ENCODE assay signal across 9 cellular contexts in the genomic region with DNA sequence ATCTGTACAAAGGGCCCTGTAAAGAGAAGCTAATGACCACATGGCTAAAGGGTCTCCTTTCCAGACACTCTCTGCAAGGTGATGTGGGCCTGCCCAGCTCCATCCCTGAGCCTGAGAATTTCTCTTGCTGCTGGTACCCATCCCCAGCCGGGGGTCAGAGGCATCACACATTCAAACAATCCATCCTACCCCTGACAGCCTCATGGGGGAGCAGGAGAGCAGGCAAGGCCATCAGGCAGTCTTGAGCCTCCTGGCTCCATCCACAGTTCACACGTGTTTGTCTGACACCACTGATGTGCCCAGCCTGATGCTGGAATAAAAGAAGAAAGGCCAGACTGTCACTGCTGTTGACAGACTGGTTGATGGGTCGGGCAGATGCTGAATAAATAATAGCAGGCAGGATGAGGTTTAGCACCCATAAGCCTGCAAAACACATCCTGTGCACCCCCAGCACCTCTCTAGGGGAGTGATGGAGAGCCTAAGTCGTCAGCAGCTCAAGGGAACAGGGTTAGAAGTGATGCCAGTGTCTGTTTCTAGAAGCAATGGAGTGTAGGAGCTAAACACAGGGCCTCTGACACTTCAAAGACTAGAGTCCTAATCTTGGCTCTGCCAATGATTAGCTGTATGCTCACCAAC. TPM values are rescaled to one million over a fixed set of nuclear protein-coding genes. Genes with fewer than 3 reads are reported as not detected.
A peak's percentile ranks its signal among the peaks of the same experiment; 100 is the strongest.
DNase-seq lines count a peak whose midpoint lies in the region; FAIRE-seq and TF ChIP-seq lines count a peak whose summit lies in the region.
"Had no signal": no experiment of that assay in that cellular context is flagged by ENCODE, and none has a peak within 500 bp of the region (broad histone marks: within the 10 kb centered on the region; RNA-seq: fewer than 3 reads in every experiment).

No MANE protein-coding gene starts in this region.

- H3K9me3 Mint-ChIP-seq in astrocyte (ENCODE audit: unreplicated experiment), result peaks cover 2% of the 10 kb centered on the region

- no peaks in the 10 kb centered on the region for H3K79me2 ChIP-seq in astrocyte (ENCODE audit: insufficient read depth, low read length)

- H3K9ac ChIP-seq in astrocyte (ENCODE audit: low read length), result no peak overlapping the region

- H4K20me1 ChIP-seq in astrocyte (ENCODE audit: insufficient read depth, low read length), result peaks cover 5% of the 10 kb centered on the region

- no peak overlapping the region for H3K4me2 ChIP-seq in astrocyte (ENCODE audit: low read length)

- no peak overlapping the region for H3K27ac ChIP-seq in astrocyte (ENCODE audit: low read depth, low read length)
- no peak overlapping the region for H3K27ac ChIP-seq in iPS DF 6.9 (ENCODE audit: low read length)
- H3K27ac ChIP-seq in coronary artery, result no peak overlapping the region

- peaks cover 4% of the 10 kb centered on the region for H3K4me1 Mint-ChIP-seq in astrocyte (ENCODE audit: low read depth, unreplicated experiment)

- TF ChIP-seq CTCF in astrocyte (IDR thresholded peaks at IDR 0.05; ENCODE audit: insufficient read depth, low read depth, low read length) (peak; percentile 40), coronary artery (IDR thresholded peaks at IDR 0.05) (no peak)

- DNase-seq in C1 segment of cervical spinal cord (lab: John Stamatoyannopoulos, UW) (peak in 10 of 14 donors; percentile 8 to 60 (median 37)), GM19240 (ENCODE audit: insufficient read length, low spot score) (peak; percentile 34), NCI-H82 treated with DMSO at 0.1 percent for 48 hours (lab: John Stamatoyannopoulos, UW; ENCODE audit: unreplicated experiment) (peak; percentile 1), astrocyte (ENCODE audit: low read depth) (no peak), iPS DF 6.9 (ENCODE audit: low read depth, low spot score) (peak; percentile 67), coronary artery (ENCODE audit: low spot score) (no peak)
- peak; percentile 2 to 3 for DNase-seq in stimulated activated CD4-positive, alpha-beta T cell treated with anti-CD3 and anti-CD28 coated beads, Interleukin-4, amount 100 ng/mL, for 4 hours
- no peak for DNase-seq in effector CD8-positive, alpha-beta T cell (lab: John Stamatoyannopoulos, UW)

- H3K4me1 ChIP-seq in astrocyte (ENCODE audit: insufficient read depth, low read length) (no peaks in the 10 kb centered on the region), iPS DF 6.9 (ENCODE audit: control insufficient read depth, insufficient read depth, low read length) (0 out of 2 replicates have a peak, but pooled peaks cover 2% of the 10 kb centered on the region)

- no peak overlapping the region for H3K4me3 ChIP-seq in astrocyte (ENCODE audit: insufficient read depth, low read depth, low read length)
- H3K4me3 ChIP-seq in iPS DF 6.9 (ENCODE audit: low read length), result no peak overlapping the region
- no peak overlapping the region for H3K4me3 ChIP-seq in coronary artery

- H2AFZ ChIP-seq in astrocyte (ENCODE audit: low read depth, low read length), result no peak overlapping the region

- H3K9me3 ChIP-seq in astrocyte (ENCODE audit: insufficient read depth, low read depth, low read length) (no peaks in the 10 kb centered on the region), iPS DF 6.9 (ENCODE audit: control insufficient read depth, insufficient read depth, low read length) (no peaks in the 10 kb centered on the region)

- peaks cover 19% of the 10 kb centered on the region for H3K36me3 Mint-ChIP-seq in astrocyte (ENCODE audit: low read depth, unreplicated experiment)

- H3K27me3 ChIP-seq in astrocyte (ENCODE audit: insufficient read depth, low read length), result peaks cover 37% of the 10 kb centered on the region
- H3K27me3 ChIP-seq in iPS DF 6.9 (ENCODE audit: control insufficient read depth, insufficient read depth, low read length), result no peaks in the 10 kb centered on the region; the same call in 1 of the 2 replicates

- H3K27ac Mint-ChIP-seq in astrocyte (ENCODE audit: unreplicated experiment), result no peak overlapping the region

- H3K4me3 Mint-ChIP-seq in astrocyte (ENCODE audit: unreplicated experiment), result no peak overlapping the region

- WGBS in iPS DF 6.9 (ENCODE audit: insufficient coverage, insufficient read length), result no CpG with 5 or more reads among the region's 4 CpGs

- FAIRE-seq in astrocyte (lab: Jason Lieb, UNC), result no peak
- FAIRE-seq: islet of Langerhans had no signal

- H3K27me3 Mint-ChIP-seq in astrocyte (ENCODE audit: low read depth, unreplicated experiment), result peaks cover 28% of the 10 kb centered on the region

- H3K36me3 ChIP-seq in astrocyte (ENCODE audit: insufficient read depth, low read length), result no peaks in the 10 kb centered on the region
- H3K36me3 ChIP-seq in iPS DF 6.9 (ENCODE audit: control insufficient read depth, insufficient read depth, low read length), result no peaks in the 10 kb centered on the region

RNA-seq across cellular contexts. Expression of gene TLL2, which starts 43.5 kb away (rescaled TPM):
- total RNA-seq in astrocyte, result 7.6 and 9.6 TPM in 2 replicates

Comparison
In these comparisons a context has a peak if more than half of its experiments do, and no peak if none do; other contexts are left out.
1. DNase-seq: peak in C1 segment of cervical spinal cord (10 of 14), GM19240 (single experiment), NCI-H82 treated with DMSO at 0.1 percent for 48 hours (single experiment), iPS DF 6.9 (single experiment) and stimulated activated CD4-positive, alpha-beta T cell treated with anti-CD3 and anti-CD28 coated beads, Interleukin-4, amount 100 ng/mL, for 4 hours (2 of 2); none in astrocyte (single experiment), coronary artery (single experiment) and effector CD8-positive, alpha-beta T cell (single experiment).